1 cellular context compared by ENCODE assay signal in genomic region chr20:34052414-34052813, GRCh38.
TF ChIP-seq lines count a peak whose summit lies in the region.

No MANE protein-coding gene starts in this region.

TF ChIP-seq in HepG2, 621 proteins besides CTCF, POLR2A, EP300 and RAD21:
- no peak for TF ChIP-seq DBP (CRISPR knock-in tag; IDR thresholded peaks at IDR 0.05; ENCODE audit: not compliant biosample characterization)
- peak; percentile 24; the same call in 1 of the 2 replicates for TF ChIP-seq HNF4A (CRISPR knock-in tag; IDR thresholded peaks at IDR 0.05)
